In the genomic region with DNA sequence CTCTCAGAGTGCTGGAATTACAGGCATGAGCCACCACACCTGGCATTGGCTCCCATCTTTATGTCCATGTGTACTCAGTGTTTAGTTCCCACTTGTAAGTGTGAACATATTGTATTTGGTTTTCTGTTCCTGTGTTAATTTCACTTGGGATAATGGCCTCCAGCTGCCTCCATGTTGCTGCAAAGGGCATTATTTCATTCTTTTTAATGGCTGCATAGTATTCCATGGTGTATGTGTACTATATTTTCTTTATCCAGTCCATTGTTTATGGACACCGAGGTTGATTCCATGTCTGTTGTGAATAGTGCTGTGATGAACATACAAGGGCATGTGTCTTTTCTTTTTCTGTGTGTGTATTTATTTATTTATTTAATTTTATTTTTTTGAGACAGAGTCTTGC, we compare ENCODE assay signal across 2 cellular contexts.
TF ChIP-seq lines count a peak whose summit lies in the region.

No MANE protein-coding gene starts in this region.

TF ChIP-seq in HEK293, 187 proteins besides CTCF, POLR2A, EP300 and RAD21:
- TF ChIP-seq ZNF146 (tag by site-specific recombination; IDR thresholded peaks at IDR 0.05) = peak; percentile 95
- TF ChIP-seq, protein P1, sequence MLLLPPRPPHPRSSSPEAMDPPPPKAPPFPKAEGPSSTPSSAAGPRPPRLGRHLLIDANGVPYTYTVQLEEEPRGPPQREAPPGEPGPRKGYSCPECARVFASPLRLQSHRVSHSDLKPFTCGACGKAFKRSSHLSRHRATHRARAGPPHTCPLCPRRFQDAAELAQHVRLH (tag by site-specific recombination; IDR thresholded peaks at IDR 0.05) = peak; percentile 83
- 0 out of 2 replicates have a peak, but pooled peaks have one; percentile 9 for TF ChIP-seq ZNF202 (tag by site-specific recombination; IDR thresholded peaks at IDR 0.05; ENCODE audit: borderline replicate concordance)
- no peak for TF ChIP-seq ZNF23 (tag by site-specific recombination; IDR thresholded peaks at IDR 0.05; ENCODE audit: borderline replicate concordance)
- TF ChIP-seq ZNF391 (tag by site-specific recombination; IDR thresholded peaks at IDR 0.05; ENCODE audit: borderline replicate concordance, low read depth) = no peak
- no peak for TF ChIP-seq ZNF623 (tag by site-specific recombination; IDR thresholded peaks at IDR 0.05)

TF ChIP-seq in K562, 482 proteins besides CTCF, POLR2A, EP300 and RAD21:
- TF ChIP-seq SP1 (CRISPR knock-in tag; IDR thresholded peaks at IDR 0.05) (no peak), ZNF146 (CRISPR knock-in tag; IDR thresholded peaks at IDR 0.05; ENCODE audit: unreplicated experiment) (peak; percentile 78), MBD2 (IDR thresholded peaks at IDR 0.05; ENCODE audit: borderline replicate concordance, low read depth) (no peak), ZFP30 (CRISPR knock-in tag; IDR thresholded peaks at IDR 0.05; ENCODE audit: borderline replicate concordance) (no peak), PHB (CRISPR knock-in tag; IDR thresholded peaks at IDR 0.05) (no peak)
